In the genomic region with DNA sequence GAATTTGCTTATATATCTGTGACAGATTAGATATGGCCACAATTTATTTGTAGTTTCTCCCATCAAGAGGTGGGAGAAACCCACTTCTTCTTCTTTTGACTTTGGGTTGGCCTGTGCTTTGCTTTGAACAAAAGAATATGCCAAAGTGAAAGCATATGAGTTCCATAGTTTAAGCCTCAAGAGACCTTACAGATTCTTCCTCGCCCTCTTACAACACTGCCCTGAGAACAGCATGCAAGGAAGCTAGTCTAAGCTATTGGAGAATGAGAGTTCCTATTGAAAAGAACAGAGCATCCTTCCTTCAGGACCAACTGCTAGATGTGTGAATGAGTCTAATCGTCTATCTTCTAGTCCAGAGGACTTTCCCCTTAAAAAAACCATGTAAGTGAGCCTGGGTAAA, we compare ENCODE assay signal across 31 cellular contexts.
"Had no signal": no experiment of that assay in that cellular context is flagged by ENCODE, and none has a peak within 500 bp of the region (broad histone marks: within the 10 kb centered on the region; RNA-seq: fewer than 3 reads in every experiment).

No MANE protein-coding gene starts in this region.

- H3K9me3 ChIP-seq: ascending aorta, gastroesophageal sphincter, neutrophil, pancreas, prostate gland, stomach, thyroid gland, upper lobe of left lung, vagina had no signal

- H3K36me3 Mint-ChIP-seq: activated naive CD8-positive, alpha-beta T cell treated with anti-CD3 and anti-CD28 coated beads for 36 hours; naive B cell; stimulated activated memory B cell treated with anti-CD40 and anti-IgM and Interleukin-4, amounts not matched to agents 10 μg/mL and 1 μg/mL and 100 μg/mL, for 72 hours had no signal

- H3K79me2 ChIP-seq: hepatocyte had no signal

- H2AFZ ChIP-seq: hepatocyte had no signal

- H3K4me2 ChIP-seq: hepatocyte had no signal

- H3K9me3 Mint-ChIP-seq: naive B cell; stimulated activated memory B cell treated with anti-CD40 and anti-IgM and Interleukin-4, amounts not matched to agents 10 μg/mL and 1 μg/mL and 100 μg/mL, for 72 hours had no signal

- H3K27me3 ChIP-seq: ascending aorta, dorsolateral prefrontal cortex, gastroesophageal sphincter, hepatocyte, neutrophil, pancreas, stomach, thyroid gland, upper lobe of left lung, vagina had no signal

- ATAC-seq: gastroesophageal sphincter; left cardiac atrium; left ventricle myocardium superior; pancreas; sciatic nerve; stimulated activated memory B cell treated with anti-CD40 and anti-IgM and Interleukin-4, amounts not matched to agents 10 μg/mL and 1 μg/mL and 100 μg/mL, for 72 hours had no signal

- DNase-seq: activated CD4-positive, alpha-beta T cell treated with anti-CD3 and anti-CD28 coated beads for 48 hours; activated CD4-positive, alpha-beta T cell treated with anti-CD3 and anti-CD28 coated beads, Interleukin-2, amount 50 U/mL, for 48 hours; activated CD8-positive, alpha-beta memory T cell treated with anti-CD3 and anti-CD28 coated beads for 24 hours; activated effector memory CD4-positive, alpha-beta T cell treated with Interleukin-2 at 50 U/mL for 16 hours; activated naive CD4-positive, alpha-beta T cell treated with Interleukin-2 at 50 U/mL for 16 hours; activated naive CD8-positive, alpha-beta T cell treated with anti-CD3 and anti-CD28 coated beads for 36 hours; dorsolateral prefrontal cortex; effector memory CD4-positive, alpha-beta T cell; left cardiac atrium; left ventricle myocardium superior; naive B cell; nephron progenitor cell; pancreas; retina; small intestine; stimulated activated CD4-positive, alpha-beta T cell treated with anti-CD3 and anti-CD28 coated beads, Interleukin-4, amount 100 ng/mL, for 24 hours; stomach; thyroid gland; upper lobe of left lung had no signal

- H3K27ac Mint-ChIP-seq: activated naive CD8-positive, alpha-beta T cell treated with anti-CD3 and anti-CD28 coated beads for 36 hours; brain; mesothelial cell of epicardium; naive B cell; nephron progenitor cell; stimulated activated memory B cell treated with anti-CD40 and anti-IgM and Interleukin-4, amounts not matched to agents 10 μg/mL and 1 μg/mL and 100 μg/mL, for 72 hours had no signal

- H3K4me1 ChIP-seq: ascending aorta, gastroesophageal sphincter, pancreas, prostate gland, stomach, thyroid gland, upper lobe of left lung, vagina had no signal

- H3K27ac ChIP-seq: ascending aorta, coronary artery, dorsolateral prefrontal cortex, gastroesophageal sphincter, hepatocyte, neutrophil, pancreas, prostate gland, stomach, thyroid gland, upper lobe of left lung, vagina, VCaP had no signal

- H3K36me3 ChIP-seq: ascending aorta, gastroesophageal sphincter, neutrophil, pancreas, prostate gland, stomach, thyroid gland, upper lobe of left lung, vagina had no signal

- H3K4me3 ChIP-seq: ascending aorta, coronary artery, dorsolateral prefrontal cortex, gastroesophageal sphincter, hepatocyte, pancreas, prostate gland, stomach, thyroid gland, upper lobe of left lung, vagina had no signal
